In the genomic region with DNA sequence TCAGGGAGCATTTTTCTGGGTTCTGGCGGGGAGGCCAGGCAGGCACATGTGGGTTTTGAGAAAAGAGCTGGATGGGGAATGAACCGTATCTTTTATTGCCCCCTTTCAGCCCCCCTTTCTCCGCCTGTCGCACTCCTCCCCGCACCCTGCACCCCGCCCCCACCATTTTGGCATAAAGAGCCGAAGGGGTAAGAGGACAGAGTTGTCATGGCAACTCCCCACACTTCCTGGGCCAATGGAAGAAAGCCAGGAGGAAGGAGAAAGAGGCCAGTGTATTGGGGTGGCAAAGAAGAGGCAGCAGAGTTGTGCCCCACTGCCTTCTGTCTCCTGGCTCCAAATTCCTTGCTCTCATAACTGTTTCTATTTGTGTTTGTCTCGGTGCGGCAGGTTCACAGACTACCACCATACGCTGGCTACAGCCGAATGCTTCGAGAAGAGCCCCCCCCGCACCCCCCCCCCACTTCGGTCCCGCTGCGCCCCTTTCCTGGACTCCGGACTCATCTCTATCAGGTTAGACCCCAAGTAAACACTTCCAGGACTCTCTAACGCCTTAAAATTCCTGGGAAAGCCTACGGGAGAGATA, we compare ENCODE assay signal across 9 cellular contexts. TPM values are rescaled to one million over a fixed set of nuclear protein-coding genes. Genes with fewer than 3 reads are reported as not detected.
DNase-seq lines count a peak whose midpoint lies in the region; ATAC-seq and TF ChIP-seq lines count a peak whose summit lies in the region.
"Had no signal": no experiment of that assay in that cellular context is flagged by ENCODE, and none has a peak within 500 bp of the region (broad histone marks: within the 10 kb centered on the region; RNA-seq: fewer than 3 reads in every experiment).

No MANE protein-coding gene starts in this region.

- CTCF ChIA-PET in activated B cell treated with CpG ODN at 0.5 μM for 24 hours (lab: Charles Lee): interaction anchor here (0.6 to 12.5 kb wide), 45 partner anchors 9 to 626 kb away, joined by 3 to 372 read pairs (median 5); a partner anchor contains a TSS

- intact Hi-C loops in left ventricle myocardium inferior (cut with micrococcal nuclease) (loop anchor here (10.0 kb wide), 1 partner anchor 165 kb away; no protein-coding TSS in a partner anchor), Right ventricle myocardium inferior (cut with DNase I) (loop anchor here (2.0 to 5.0 kb wide), 2 partner anchors 127 to 171 kb away; no protein-coding TSS in a partner anchor), activated B cell treated with CpG ODN at 0.5 μM for 24 hours (cut with micrococcal nuclease) (loop anchor here (1.0 to 5.0 kb wide), 8 partner anchors 49 to 662 kb away; a partner anchor contains a TSS), head of caudate nucleus (cut with DNase I) (loop anchor here (5.0 kb wide), 1 partner anchor 47 kb away; no protein-coding TSS in a partner anchor)

- TF ChIP-seq CTCF in left ventricle myocardium inferior (IDR thresholded peaks at IDR 0.05; ENCODE audit: borderline replicate concordance) (no peak), activated B cell treated with CpG ODN at 0.5 μM for 24 hours (IDR thresholded peaks at IDR 0.05) (no peak)

- no peak for DNase-seq in left ventricle myocardium inferior
- DNase-seq in Right ventricle myocardium inferior (ENCODE audit: missing footprints): no peak
- DNase-seq in activated B cell treated with CpG ODN at 0.5 μM for 24 hours: no peak
- DNase-seq in head of caudate nucleus: peak in 34 of 42 donors; percentile 30 to 85 (median 56)
- peak; percentile 44 for DNase-seq in stimulated activated CD8-positive, alpha-beta memory T cell treated with anti-CD3 and anti-CD28 coated beads, Interleukin-4, amount 100 ng/mL, for 48 hours
- no peak for DNase-seq in NK-92 (lab: John Stamatoyannopoulos, UW; ENCODE audit: unreplicated experiment)
- no peak for DNase-seq in germinal center (ENCODE audit: low spot score)

- ATAC-seq in Right ventricle myocardium inferior (no peak), activated B cell treated with CpG ODN at 0.5 μM for 24 hours (ENCODE audit: low read depth) (no peak), GM21515 (IDR thresholded peaks at IDR 0.05; ENCODE audit: unreplicated experiment) (no peak)

- H3K4me3 Mint-ChIP-seq in activated B cell treated with CpG ODN at 0.5 μM for 24 hours: peak overlapping the region; percentile 88

- H3K27me3 Mint-ChIP-seq in activated B cell treated with CpG ODN at 0.5 μM for 24 hours: no peaks in the 10 kb centered on the region

- H3K4me3 ChIP-seq in left ventricle myocardium inferior: peak overlapping the region; percentile 72
- H3K4me3 ChIP-seq: body of pancreas had no signal

- no peaks in the 10 kb centered on the region for H3K9me3 ChIP-seq in left ventricle myocardium inferior (replicated peaks)
- H3K9me3 ChIP-seq: body of pancreas had no signal

- no peaks in the 10 kb centered on the region for H3K36me3 ChIP-seq in left ventricle myocardium inferior

- H3K4me1 ChIP-seq in left ventricle myocardium inferior: peaks cover 87% of the 10 kb centered on the region

- H3K27me3 ChIP-seq in left ventricle myocardium inferior (ENCODE audit: low read depth): no peaks in the 10 kb centered on the region
- H3K27me3 ChIP-seq: body of pancreas had no signal

- peak overlapping the region; percentile 77 for H3K27ac Mint-ChIP-seq in activated B cell treated with CpG ODN at 0.5 μM for 24 hours

- no peaks in the 10 kb centered on the region for H3K9me3 Mint-ChIP-seq in activated B cell treated with CpG ODN at 0.5 μM for 24 hours

- peaks cover 2% of the 10 kb centered on the region for H3K36me3 Mint-ChIP-seq in activated B cell treated with CpG ODN at 0.5 μM for 24 hours (ENCODE audit: low read depth)

- peaks cover 65% of the 10 kb centered on the region for H3K4me1 Mint-ChIP-seq in activated B cell treated with CpG ODN at 0.5 μM for 24 hours

- H3K27ac ChIP-seq in left ventricle myocardium inferior (replicated peaks): peak overlapping the region; percentile 72
- H3K27ac ChIP-seq: body of pancreas had no signal

- POLR2A ChIA-PET in activated B cell treated with CpG ODN at 0.5 μM for 24 hours (lab: Charles Lee): interaction anchor here (0.5 to 5.2 kb wide), 18 partner anchors 9 to 801 kb away, joined by 3 to 100 read pairs (median 5); a partner anchor contains a TSS

RNA-seq across cellular contexts. Expression of a gene that starts 3.4 kb away (rescaled TPM):
- total RNA-seq in left ventricle myocardium inferior (29.2 TPM), Right ventricle myocardium inferior (409 TPM), activated B cell treated with CpG ODN at 0.5 μM for 24 hours (7.0 and 7.1 TPM in 2 replicates)

RNA-seq across cellular contexts. Expression of a gene that starts 21.9 kb away (rescaled TPM):
- total RNA-seq in left ventricle myocardium inferior (96.3 TPM), Right ventricle myocardium inferior (79.2 TPM), activated B cell treated with CpG ODN at 0.5 μM for 24 hours (209 and 271 TPM in 2 replicates)

RNA-seq across cellular contexts. Expression of a gene that starts 56.9 kb away (rescaled TPM):
- total RNA-seq in left ventricle myocardium inferior (7.9 TPM), Right ventricle myocardium inferior (7.9 TPM), activated B cell treated with CpG ODN at 0.5 μM for 24 hours (48.1 and 60.7 TPM in 2 replicates)

Comparison
In these comparisons a context has a peak if more than half of its experiments do, and no peak if none do; other contexts are left out.
1. RNA of a gene that starts 3.4 kb away (total RNA-seq): 409 TPM in Right ventricle myocardium inferior (single experiment); 29.2 TPM in left ventricle myocardium inferior (single experiment) and 7.0 to 7.1 TPM in activated B cell treated with CpG ODN at 0.5 μM for 24 hours; every median in the first group is over 10 times any median in the second.
2. DNase-seq: peak in head of caudate nucleus (34 of 42) and stimulated activated CD8-positive, alpha-beta memory T cell treated with anti-CD3 and anti-CD28 coated beads, Interleukin-4, amount 100 ng/mL, for 48 hours (single experiment); none in left ventricle myocardium inferior (single experiment), Right ventricle myocardium inferior (single experiment), activated B cell treated with CpG ODN at 0.5 μM for 24 hours (single experiment), NK-92 (single experiment) and germinal center (single experiment).